In genomic region chr5:149443210-149443609, GRCh38 we compare ENCODE assay signal across 9 cellular contexts.
DNase-seq lines count a peak whose midpoint lies in the region; ATAC-seq and TF ChIP-seq lines count a peak whose summit lies in the region.
"Had no signal": no experiment of that assay in that cellular context is flagged by ENCODE, and none has a peak within 500 bp of the region (broad histone marks: within the 10 kb centered on the region; RNA-seq: fewer than 3 reads in every experiment).

No MANE protein-coding gene starts in this region.

- H3K4me1 ChIP-seq in SJSA1 (replicated peaks): peaks cover 50% of the 10 kb centered on the region
- H3K4me1 ChIP-seq in left ventricle myocardium inferior: peaks cover 57% of the 10 kb centered on the region
- H3K4me1 ChIP-seq in trophoblast cell (ENCODE audit: control insufficient read depth in 1 of 2, insufficient read depth in 2 of 2, low read length in 2 of 2): peaks cover 18 to 23% of the 10 kb centered on the region in 2 experiments
- H3K4me1 ChIP-seq in foreskin keratinocyte: peaks cover 31% of the 10 kb centered on the region
- H3K4me1 ChIP-seq in thyroid gland: peaks cover 0 to 16% of the 10 kb centered on the region in 2 donors

- H4K12ac ChIP-seq in trophoblast cell (ENCODE audit: low read depth, low read length): no peak overlapping the region

- H2AFZ ChIP-seq in trophoblast cell (ENCODE audit: insufficient read depth, low read length, poor library complexity): no peak overlapping the region

- H3K79me1 ChIP-seq in trophoblast cell (ENCODE audit: low read length): peaks cover 38% of the 10 kb centered on the region

- H3K27me3 ChIP-seq in AG04450 (ENCODE audit: control insufficient read depth, insufficient read depth, low read length) (peaks cover 2% of the 10 kb centered on the region), SJSA1 (replicated peaks) (no peaks in the 10 kb centered on the region), left ventricle myocardium inferior (ENCODE audit: low read depth) (no peaks in the 10 kb centered on the region), trophoblast cell (ENCODE audit: insufficient read depth, low read length) (no peaks in the 10 kb centered on the region), foreskin keratinocyte (no peaks in the 10 kb centered on the region), thyroid gland (no peaks in the 10 kb centered on the region)

- CTCF ChIA-PET in AG04450 (lab: Charles Lee): interaction anchor here (0.6 to 4.7 kb wide), 14 partner anchors 11 to 175 kb away, joined by 3 to 48 read pairs (median 6); partner anchors contain the start of genes CSNK1A1 and GRPEL2

- no peaks in the 10 kb centered on the region for H3K9me3 ChIP-seq in AG04450 (ENCODE audit: control insufficient read depth, insufficient read depth, low read length)
- no peaks in the 10 kb centered on the region for H3K9me3 ChIP-seq in SJSA1 (replicated peaks)
- H3K9me3 ChIP-seq in left ventricle myocardium inferior (replicated peaks): no peaks in the 10 kb centered on the region
- H3K9me3 ChIP-seq in trophoblast cell (ENCODE audit: insufficient read depth, low read depth, low read length): no peaks in the 10 kb centered on the region
- no peaks in the 10 kb centered on the region for H3K9me3 ChIP-seq in thyroid gland

- H4K8ac ChIP-seq in trophoblast cell (ENCODE audit: low read depth, low read length): no peak overlapping the region

- H3K14ac ChIP-seq in trophoblast cell (ENCODE audit: low read length): peak overlapping the region; percentile 14

- no peak overlapping the region for H2BK5ac ChIP-seq in trophoblast cell (ENCODE audit: low read depth, low read length, poor library complexity)

- H3K4ac ChIP-seq in trophoblast cell (ENCODE audit: low read depth, low read length): no peak overlapping the region

- H3K4me3 ChIP-seq in AG04450 (ENCODE audit: low read depth, low read length) (no peak overlapping the region), SJSA1 (no peak overlapping the region), left ventricle myocardium inferior (no peak overlapping the region), trophoblast cell (ENCODE audit: low read depth, low read length) (no peak overlapping the region), thyroid gland (replicated peaks in 1 of 3) (no peak overlapping the region)

- H3K18ac ChIP-seq in trophoblast cell (ENCODE audit: low read length): no peak overlapping the region

- WGBS in trophoblast cell (ENCODE audit: extremely low coverage, insufficient coverage, insufficient read length): 100% methylated on average over 5 of the region's 7 CpGs
- WGBS in thyroid gland, 2 donors: 81% methylated on average over 7 of the region's 7 CpGs

- peak overlapping the region; percentile 56 for H4K91ac ChIP-seq in trophoblast cell (ENCODE audit: low read depth, low read length)

- no peak overlapping the region for H3K4me2 ChIP-seq in trophoblast cell (ENCODE audit: low read length)

- peak overlapping the region; percentile 32 for H2BK12ac ChIP-seq in trophoblast cell (ENCODE audit: low read length)

- H2AK5ac ChIP-seq in trophoblast cell (ENCODE audit: low read length): peak overlapping the region; percentile 25

- no peak for TF ChIP-seq POLR2A in thyroid gland (IDR thresholded peaks at IDR 0.05)

- intact Hi-C loops in left ventricle myocardium inferior (cut with micrococcal nuclease): loop anchor here (5.0 kb wide), 1 partner anchor 109 kb away; the partner anchor contains the start of gene CSNK1A1
- intact Hi-C loops in thyroid gland (cut with DNase I): loop anchor here (5.0 kb wide), 1 partner anchor 119 kb away; no protein-coding TSS in a partner anchor

- POLR2A ChIA-PET in AG04450 (lab: Yijun Ruan, JAX): interaction anchor here (0.6 to 2.0 kb wide), 2 partner anchors 108 to 120 kb away, joined by 3 to 9 read pairs; partner anchors contain the start of gene CSNK1A1

- no peaks in the 10 kb centered on the region for H3K79me2 ChIP-seq in trophoblast cell (ENCODE audit: control insufficient read depth, insufficient read depth, low read length, poor library complexity)

- no peaks in the 10 kb centered on the region for H3K36me3 ChIP-seq in SJSA1
- no peaks in the 10 kb centered on the region for H3K36me3 ChIP-seq in left ventricle myocardium inferior
- no peaks in the 10 kb centered on the region for H3K36me3 ChIP-seq in trophoblast cell (ENCODE audit: control insufficient read depth in 1 of 2, insufficient read depth in 2 of 2, low read length in 2 of 2)
- no peaks in the 10 kb centered on the region for H3K36me3 ChIP-seq in thyroid gland

- peak overlapping the region; percentile 0 for H3K27ac ChIP-seq in AG04450 (ENCODE audit: low read depth, low read length)
- peak overlapping the region; percentile 37; the same call in 1 of the 2 replicates for H3K27ac ChIP-seq in SJSA1
- peak overlapping the region; percentile 91 for H3K27ac ChIP-seq in left ventricle myocardium inferior (replicated peaks)
- no peak overlapping the region for H3K27ac ChIP-seq in trophoblast cell (ENCODE audit: low read depth, low read length)
- no peak overlapping the region for H3K27ac ChIP-seq in foreskin keratinocyte
- no peak overlapping the region for H3K27ac ChIP-seq in thyroid gland

- peak overlapping the region; percentile 21 for H2BK120ac ChIP-seq in trophoblast cell (ENCODE audit: insufficient read depth, low read length, poor library complexity)

- TF ChIP-seq CTCF in AG04450 (IDR thresholded peaks at IDR 0.05; ENCODE audit: low read depth, low read length): no peak
- TF ChIP-seq CTCF in left ventricle myocardium inferior (IDR thresholded peaks at IDR 0.05; ENCODE audit: borderline replicate concordance): no peak
- TF ChIP-seq CTCF in foreskin keratinocyte (conservative IDR thresholded peaks at IDR 0.05): no peak
- no peak for TF ChIP-seq CTCF in thyroid gland (IDR thresholded peaks at IDR 0.05)

- H3K9ac ChIP-seq in trophoblast cell (ENCODE audit: low read length): no peak overlapping the region

- DNase-seq in AG04450 (ENCODE audit: low read depth, low spot score) (no peak), SJSA1 (ENCODE audit: low read depth in 1 of 2, low spot score in 2 of 2) (no peak), left ventricle myocardium inferior (no peak), trophoblast cell (no peak), foreskin keratinocyte (no peak), thyroid gland (no peak), DMS114 treated with DMSO at 0.1 percent for 48 hours (lab: John Stamatoyannopoulos, UW; ENCODE audit: unreplicated experiment) (no peak)
- DNase-seq: amniotic stem cell had no signal

- no peak overlapping the region for H3K23ac ChIP-seq in trophoblast cell (ENCODE audit: low read length)

- ATAC-seq in GM18517 (IDR thresholded peaks at IDR 0.05; ENCODE audit: unreplicated experiment): no peak
- no peak for ATAC-seq in foreskin keratinocyte

Comparison
In these comparisons a context has a peak if more than half of its experiments do, and no peak if none do; other contexts are left out.
1. H3K27ac ChIP-seq: peak in AG04450 (single experiment), SJSA1 (single experiment) and left ventricle myocardium inferior (single experiment); none in trophoblast cell (single experiment), foreskin keratinocyte (single experiment) and thyroid gland (0 of 3).